ENCODE assay signal across 9 cellular contexts in the genomic region with DNA sequence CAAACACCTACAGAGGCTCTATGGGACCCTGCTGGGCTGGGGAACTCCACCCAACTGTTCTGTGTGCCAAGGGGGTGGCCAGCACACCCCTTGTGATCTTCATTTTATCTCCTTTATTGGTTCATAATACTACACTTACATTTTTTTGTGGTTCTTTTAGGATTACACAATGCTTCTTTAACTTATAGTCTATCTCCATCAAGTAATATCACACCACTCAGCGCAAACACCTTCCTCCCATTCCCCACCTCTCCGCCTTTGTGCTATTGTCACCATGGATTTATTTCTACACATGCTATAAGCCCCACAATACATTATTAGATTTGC. TPM values are rescaled to one million over a fixed set of nuclear protein-coding genes. Genes with fewer than 3 reads are reported as not detected.
DNase-seq lines count a peak whose midpoint lies in the region; ATAC-seq and TF ChIP-seq lines count a peak whose summit lies in the region.
"Had no signal": no experiment of that assay in that cellular context is flagged by ENCODE, and none has a peak within 500 bp of the region (broad histone marks: within the 10 kb centered on the region; RNA-seq: fewer than 3 reads in every experiment).

No MANE protein-coding gene starts in this region.

- peaks cover 17% of the 10 kb centered on the region for H3K27me3 Mint-ChIP-seq in MCF 10A (ENCODE audit: insufficient read depth, unreplicated experiment)

- H3K27ac ChIP-seq in breast epithelium = peak overlapping the region; percentile 60 to 79
- no peak overlapping the region for H3K27ac ChIP-seq in left lung
- H3K27ac ChIP-seq in upper lobe of right lung = peak overlapping the region; percentile 49

- POLR2A ChIA-PET in MCF 10A (lab: Yijun Ruan, JAX) (interaction anchor here (0.5 to 5.7 kb wide), 5 partner anchors 12 to 78 kb away, joined by 4 to 66 read pairs (median 8); a partner anchor contains a TSS), GM10248 (lab: Yijun Ruan, JAX) (no interaction called here)

- no peak overlapping the region for H3K4me3 Mint-ChIP-seq in MCF 10A (ENCODE audit: unreplicated experiment)
- H3K4me3 Mint-ChIP-seq: T-helper 17 cell had no signal

- no peaks in the 10 kb centered on the region for H3K9me3 ChIP-seq in breast epithelium
- no peaks in the 10 kb centered on the region for H3K9me3 ChIP-seq in left lung
- H3K9me3 ChIP-seq in upper lobe of right lung = no peaks in the 10 kb centered on the region

- no peak overlapping the region for H3K27ac Mint-ChIP-seq in MCF 10A (ENCODE audit: low read depth, unreplicated experiment)
- H3K27ac Mint-ChIP-seq: T-helper 17 cell had no signal

- CTCF ChIA-PET in MCF 10A (lab: Yijun Ruan, JAX) (interaction anchor here (0.6 to 4.8 kb wide), 21 partner anchors 9 to 229 kb away, joined by 3 to 58 read pairs (median 9); a partner anchor contains a TSS), GM10248 (lab: Yijun Ruan, JAX) (interaction anchor here (0.9 to 4.7 kb wide), 7 partner anchors 9 to 99 kb away, joined by 3 to 29 read pairs (median 5); a partner anchor contains a TSS)

- H3K27me3 ChIP-seq in breast epithelium = no peaks in the 10 kb centered on the region
- no peaks in the 10 kb centered on the region for H3K27me3 ChIP-seq in left lung
- no peaks in the 10 kb centered on the region for H3K27me3 ChIP-seq in upper lobe of right lung

- H3K4me1 Mint-ChIP-seq in MCF 10A (ENCODE audit: insufficient read depth, unreplicated experiment) = peaks cover 26% of the 10 kb centered on the region

- H3K36me3 ChIP-seq in breast epithelium (no peaks in the 10 kb centered on the region), left lung (no peaks in the 10 kb centered on the region), upper lobe of right lung (no peaks in the 10 kb centered on the region)

- TF ChIP-seq POLR2A in breast epithelium (IDR thresholded peaks at IDR 0.05) = no peak

- TF ChIP-seq CTCF in breast epithelium (IDR thresholded peaks at IDR 0.05) = no peak
- TF ChIP-seq CTCF in MCF 10A (IDR thresholded peaks at IDR 0.05; ENCODE audit: unreplicated experiment) = no peak
- no peak for TF ChIP-seq CTCF in left lung (IDR thresholded peaks at IDR 0.05)
- TF ChIP-seq CTCF in upper lobe of right lung (IDR thresholded peaks at IDR 0.05) = peak; percentile 1
- no peak for TF ChIP-seq CTCF in GM10248 (IDR thresholded peaks at IDR 0.05; ENCODE audit: control extremely low read depth, extremely low read depth, low read depth, missing control alignments)

- no peak overlapping the region for H3K4me3 ChIP-seq in breast epithelium
- H3K4me3 ChIP-seq in left lung = no peak overlapping the region
- no peak overlapping the region for H3K4me3 ChIP-seq in upper lobe of right lung

- intact Hi-C loops in breast epithelium (cut with DNase I; ENCODE audit: low total_unique reads) (loop anchor here (2.0 to 5.0 kb wide), 2 partner anchors 52 to 73 kb away; no protein-coding TSS in a partner anchor), MCF 10A (cut with micrococcal nuclease) (loop anchor here (1.0 kb wide), 2 partner anchors 30 to 73 kb away; no protein-coding TSS in a partner anchor), left lung (cut with DNase I) (no loop called here), upper lobe of right lung (cut with DNase I) (loop anchor here (5.0 kb wide), 2 partner anchors 33 to 73 kb away; a partner anchor contains a TSS)

- peak; percentile 4 for ATAC-seq in left lung
- ATAC-seq in upper lobe of right lung = no peak
- ATAC-seq in GM18511 (IDR thresholded peaks at IDR 0.05; ENCODE audit: unreplicated experiment) = no peak

- H3K9me3 Mint-ChIP-seq in MCF 10A (ENCODE audit: unreplicated experiment) = no peaks in the 10 kb centered on the region

- peaks cover 0 to 10% of the 10 kb centered on the region in 2 donors for H3K4me1 ChIP-seq in breast epithelium
- H3K4me1 ChIP-seq in left lung = peaks cover 11 to 21% of the 10 kb centered on the region in 2 donors
- H3K4me1 ChIP-seq in upper lobe of right lung = peaks cover 12% of the 10 kb centered on the region

- no peak for DNase-seq in breast epithelium (ENCODE audit: low spot score in 2 of 2)
- no peak for DNase-seq in MCF 10A (ENCODE audit: unreplicated experiment)
- no peak for DNase-seq in left lung
- no peak for DNase-seq in upper lobe of right lung
- DNase-seq in GM10248 (ENCODE audit: extremely low spot score) = no peak
- DNase-seq: activated CD4-positive, alpha-beta T cell treated with anti-CD3 and anti-CD28 coated beads, Interleukin-2, amount 50 U/mL, for 1 hour; activated effector memory CD4-positive, alpha-beta T cell treated with Interleukin-2 at 50 U/mL for 16 hours; T-helper 17 cell had no signal

- no peaks in the 10 kb centered on the region for H3K36me3 Mint-ChIP-seq in MCF 10A (ENCODE audit: insufficient read depth, unreplicated experiment)

- BruUV-seq in MCF 10A (replicated peaks; lab: Mats Ljungman, UMichigan) = no TSS peak

RNA-seq across cellular contexts. Expression of a gene that starts 15.9 kb away (rescaled TPM):
- total RNA-seq in breast epithelium = 1 to 10 TPM; 1.6 to 7.2 (median 6.6) TPM
- total RNA-seq in MCF 10A (2022) = 1.6 and 1.7 TPM in 2 replicates
- 1 to 10 TPM; 1.1 to 2.0 TPM for total RNA-seq in left lung
- 1.0 TPM for total RNA-seq in upper lobe of right lung

RNA-seq across cellular contexts. Expression of a gene that starts 31.0 kb away (rescaled TPM):
- total RNA-seq in breast epithelium (10 to 100 TPM in 2 of 3 donors, 1 to 10 TPM in 1; 4.8 to 26.6 (median 23.9) TPM), MCF 10A (2022) (7.4 and 9.5 TPM in 2 replicates), left lung (10 to 100 TPM in 1 of 2 donors, 1 to 10 TPM in 1; 8.6 to 11.2 TPM), upper lobe of right lung (5.3 TPM)

RNA-seq across cellular contexts. Expression of a gene that starts 33.1 kb away (rescaled TPM):
- total RNA-seq in breast epithelium (100 to 1,000 TPM in 2 of 3 donors, 10 to 100 TPM in 1; 18.7 to 163 (median 120) TPM), MCF 10A (2022) (38.9 and 42.3 TPM in 2 replicates), left lung (100 to 1,000 TPM in 1 of 2 donors, 10 to 100 TPM in 1; 63.7 to 148 TPM), upper lobe of right lung (178 TPM)

RNA-seq across cellular contexts. Expression of a gene that starts 41.1 kb away (rescaled TPM):
- total RNA-seq in breast epithelium (10 to 100 TPM; 25.0 to 32.4 (median 28.5) TPM), MCF 10A (2022) (91.2 and 97.8 TPM in 2 replicates), left lung (10 to 100 TPM; 46.6 to 64.6 TPM), upper lobe of right lung (44.7 TPM)

RNA-seq across cellular contexts. Expression of a gene that starts 43.5 kb away (rescaled TPM):
- total RNA-seq in breast epithelium = 100 to 1,000 TPM in 2 of 3 donors, 10 to 100 TPM in 1; 97.8 to 155 (median 109) TPM
- 385 and 456 TPM in 2 replicates for total RNA-seq in MCF 10A (2022)
- total RNA-seq in left lung = 100 to 1,000 TPM; 116 to 172 TPM
- 163 TPM for total RNA-seq in upper lobe of right lung

Comparison
In these comparisons a context has a peak if more than half of its experiments do, and no peak if none do; other contexts are left out.
1. H3K27ac ChIP-seq: peak in breast epithelium (2 of 2) and upper lobe of right lung (single experiment); none in left lung (0 of 2).
2. intact Hi-C loops: an anchor here in breast epithelium (2.0 to 5.0 kb wide), MCF 10A (1.0 kb wide) and upper lobe of right lung (5.0 kb wide); none called in left lung.